ENCODE assay signal across 1 cellular context in the genomic region with DNA sequence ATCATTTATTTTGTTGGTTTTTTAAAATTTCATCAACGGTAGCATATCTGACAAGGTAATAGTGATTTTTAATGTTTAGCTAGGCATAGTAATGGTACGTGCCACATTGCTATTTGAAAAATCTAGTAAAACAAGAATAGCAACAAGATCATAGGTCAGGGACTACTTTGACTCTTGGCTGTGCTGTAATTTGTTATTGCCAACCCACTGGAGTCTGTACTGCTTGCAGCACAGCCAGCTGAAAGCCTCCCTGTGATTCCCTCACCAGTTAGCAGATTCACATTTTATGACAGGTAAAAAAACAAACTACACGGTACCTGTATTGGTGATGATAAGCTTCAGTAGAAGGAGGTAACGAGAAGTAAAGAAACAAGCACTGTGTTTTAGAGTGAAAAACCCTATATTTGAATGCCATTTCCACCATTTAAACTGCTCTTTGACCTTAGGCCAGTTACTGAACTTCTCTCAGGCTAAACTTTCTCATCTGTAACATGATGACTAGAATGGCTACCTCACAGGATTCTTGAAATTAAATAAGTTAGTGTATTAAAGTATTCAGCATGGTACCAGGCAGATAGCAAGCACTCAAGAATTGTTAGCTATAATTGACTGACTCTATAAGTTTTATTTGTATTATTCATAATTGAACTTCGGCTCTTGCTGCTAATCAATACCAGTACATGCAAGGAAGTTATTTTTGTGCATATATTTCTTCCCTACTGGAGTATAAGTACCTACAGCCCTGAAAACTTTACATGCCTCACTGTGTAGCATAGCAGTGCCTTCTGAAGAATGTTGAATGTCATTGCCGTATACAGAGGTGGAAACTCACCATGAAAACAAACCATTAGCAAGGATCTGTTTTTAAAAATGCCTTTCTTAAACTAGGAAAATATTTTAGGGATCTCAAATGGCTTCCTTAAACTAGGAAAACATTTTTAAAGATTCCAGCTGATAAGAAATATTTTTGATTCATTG.
TF ChIP-seq lines count a peak whose summit lies in the region.

No MANE protein-coding gene starts in this region.

TF ChIP-seq in HepG2, 621 proteins besides CTCF, POLR2A, EP300 and RAD21 (continued from another document):
- peak; percentile 77 for TF ChIP-seq PPARG (CRISPR knock-in tag; conservative IDR thresholded peaks at IDR 0.05)
- TF ChIP-seq MEIS2 (CRISPR knock-in tag; IDR thresholded peaks at IDR 0.05): no peak
- TF ChIP-seq ZBTB42 (CRISPR knock-in tag; IDR thresholded peaks at IDR 0.05): peak; percentile 59; the same call in 1 of the 2 replicates
- no peak for TF ChIP-seq KMT2B (CRISPR knock-in tag; IDR thresholded peaks at IDR 0.05)
- peak; percentile 55 for TF ChIP-seq CREM (IDR thresholded peaks at IDR 0.05)
- no peak for TF ChIP-seq CREM (CRISPR knock-in tag; IDR thresholded peaks at IDR 0.05)
- TF ChIP-seq SOX6 (IDR thresholded peaks at IDR 0.05): no peak
- TF ChIP-seq SOX6 (CRISPR knock-in tag; IDR thresholded peaks at IDR 0.05): peak; percentile 57; the same call in 1 of the 2 replicates
- TF ChIP-seq ZFAT (CRISPR knock-in tag; conservative IDR thresholded peaks at IDR 0.05): 0 out of 2 replicates have a peak, but pooled peaks have one; percentile 12
- TF ChIP-seq, protein P1, sequence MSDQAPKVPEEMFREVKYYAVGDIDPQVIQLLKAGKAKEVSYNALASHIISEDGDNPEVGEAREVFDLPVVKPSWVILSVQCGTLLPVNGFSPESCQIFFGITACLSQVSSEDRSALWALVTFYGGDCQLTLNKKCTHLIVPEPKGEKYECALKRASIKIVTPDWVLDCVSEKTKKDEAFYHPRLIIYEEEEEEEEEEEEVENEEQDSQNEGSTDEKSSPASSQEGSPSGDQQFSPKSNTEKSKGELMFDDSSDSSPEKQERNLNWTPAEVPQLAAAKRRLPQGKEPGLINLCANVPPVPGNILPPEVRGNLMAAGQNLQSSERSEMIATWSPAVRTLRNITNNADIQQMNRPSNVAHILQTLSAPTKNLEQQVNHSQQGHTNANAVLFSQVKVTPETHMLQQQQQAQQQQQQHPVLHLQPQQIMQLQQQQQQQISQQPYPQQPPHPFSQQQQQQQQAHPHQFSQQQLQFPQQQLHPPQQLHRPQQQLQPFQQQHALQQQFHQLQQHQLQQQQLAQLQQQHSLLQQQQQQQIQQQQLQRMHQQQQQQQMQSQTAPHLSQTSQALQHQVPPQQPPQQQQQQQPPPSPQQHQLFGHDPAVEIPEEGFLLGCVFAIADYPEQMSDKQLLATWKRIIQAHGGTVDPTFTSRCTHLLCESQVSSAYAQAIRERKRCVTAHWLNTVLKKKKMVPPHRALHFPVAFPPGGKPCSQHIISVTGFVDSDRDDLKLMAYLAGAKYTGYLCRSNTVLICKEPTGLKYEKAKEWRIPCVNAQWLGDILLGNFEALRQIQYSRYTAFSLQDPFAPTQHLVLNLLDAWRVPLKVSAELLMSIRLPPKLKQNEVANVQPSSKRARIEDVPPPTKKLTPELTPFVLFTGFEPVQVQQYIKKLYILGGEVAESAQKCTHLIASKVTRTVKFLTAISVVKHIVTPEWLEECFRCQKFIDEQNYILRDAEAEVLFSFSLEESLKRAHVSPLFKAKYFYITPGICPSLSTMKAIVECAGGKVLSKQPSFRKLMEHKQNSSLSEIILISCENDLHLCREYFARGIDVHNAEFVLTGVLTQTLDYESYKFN (CRISPR knock-in tag; conservative IDR thresholded peaks at IDR 0.05): peak; percentile 92
- peak; percentile 62; the same call in 1 of the 2 replicates for TF ChIP-seq EHMT2 (IDR thresholded peaks at IDR 0.05; ENCODE audit: borderline replicate concordance, low read depth, low read length)
- TF ChIP-seq, protein P2, sequence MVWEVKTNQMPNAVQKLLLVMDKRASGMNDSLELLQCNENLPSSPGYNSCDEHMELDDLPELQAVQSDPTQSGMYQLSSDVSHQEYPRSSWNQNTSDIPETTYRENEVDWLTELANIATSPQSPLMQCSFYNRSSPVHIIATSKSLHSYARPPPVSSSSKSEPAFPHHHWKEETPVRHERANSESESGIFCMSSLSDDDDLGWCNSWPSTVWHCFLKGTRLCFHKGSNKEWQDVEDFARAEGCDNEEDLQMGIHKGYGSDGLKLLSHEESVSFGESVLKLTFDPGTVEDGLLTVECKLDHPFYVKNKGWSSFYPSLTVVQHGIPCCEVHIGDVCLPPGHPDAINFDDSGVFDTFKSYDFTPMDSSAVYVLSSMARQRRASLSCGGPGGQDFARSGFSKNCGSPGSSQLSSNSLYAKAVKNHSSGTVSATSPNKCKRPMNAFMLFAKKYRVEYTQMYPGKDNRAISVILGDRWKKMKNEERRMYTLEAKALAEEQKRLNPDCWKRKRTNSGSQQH (CRISPR knock-in tag; IDR thresholded peaks at IDR 0.05; ENCODE audit: low read depth): no peak
- TF ChIP-seq RXRB (CRISPR knock-in tag; IDR thresholded peaks at IDR 0.05; ENCODE audit: borderline replicate concordance): peak; percentile 70
- TF ChIP-seq RELA (CRISPR knock-in tag; IDR thresholded peaks at IDR 0.05): no peak
- TF ChIP-seq, protein P3, sequence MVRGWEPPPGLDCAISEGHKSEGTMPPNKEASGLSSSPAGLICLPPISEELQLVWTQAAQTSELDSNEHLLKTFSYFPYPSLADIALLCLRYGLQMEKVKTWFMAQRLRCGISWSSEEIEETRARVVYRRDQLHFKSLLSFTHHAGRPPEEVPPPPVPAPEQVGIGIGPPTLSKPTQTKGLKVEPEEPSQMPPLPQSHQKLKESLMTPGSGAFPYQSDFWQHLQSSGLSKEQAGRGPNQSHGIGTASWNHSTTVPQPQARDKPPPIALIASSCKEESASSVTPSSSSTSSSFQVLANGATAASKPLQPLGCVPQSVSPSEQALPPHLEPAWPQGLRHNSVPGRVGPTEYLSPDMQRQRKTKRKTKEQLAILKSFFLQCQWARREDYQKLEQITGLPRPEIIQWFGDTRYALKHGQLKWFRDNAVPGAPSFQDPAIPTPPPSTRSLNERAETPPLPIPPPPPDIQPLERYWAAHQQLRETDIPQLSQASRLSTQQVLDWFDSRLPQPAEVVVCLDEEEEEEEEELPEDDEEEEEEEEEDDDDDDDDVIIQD (CRISPR knock-in tag; IDR thresholded peaks at IDR 0.05; ENCODE audit: low read depth): peak; percentile 87
- no peak for TF ChIP-seq SRSF1 (optimal IDR thresholded peaks at IDR 0.05; ENCODE audit: low read depth, low read length)
- TF ChIP-seq ZKSCAN5 (CRISPR knock-in tag; IDR thresholded peaks at IDR 0.05): no peak
- TF ChIP-seq, protein P4, sequence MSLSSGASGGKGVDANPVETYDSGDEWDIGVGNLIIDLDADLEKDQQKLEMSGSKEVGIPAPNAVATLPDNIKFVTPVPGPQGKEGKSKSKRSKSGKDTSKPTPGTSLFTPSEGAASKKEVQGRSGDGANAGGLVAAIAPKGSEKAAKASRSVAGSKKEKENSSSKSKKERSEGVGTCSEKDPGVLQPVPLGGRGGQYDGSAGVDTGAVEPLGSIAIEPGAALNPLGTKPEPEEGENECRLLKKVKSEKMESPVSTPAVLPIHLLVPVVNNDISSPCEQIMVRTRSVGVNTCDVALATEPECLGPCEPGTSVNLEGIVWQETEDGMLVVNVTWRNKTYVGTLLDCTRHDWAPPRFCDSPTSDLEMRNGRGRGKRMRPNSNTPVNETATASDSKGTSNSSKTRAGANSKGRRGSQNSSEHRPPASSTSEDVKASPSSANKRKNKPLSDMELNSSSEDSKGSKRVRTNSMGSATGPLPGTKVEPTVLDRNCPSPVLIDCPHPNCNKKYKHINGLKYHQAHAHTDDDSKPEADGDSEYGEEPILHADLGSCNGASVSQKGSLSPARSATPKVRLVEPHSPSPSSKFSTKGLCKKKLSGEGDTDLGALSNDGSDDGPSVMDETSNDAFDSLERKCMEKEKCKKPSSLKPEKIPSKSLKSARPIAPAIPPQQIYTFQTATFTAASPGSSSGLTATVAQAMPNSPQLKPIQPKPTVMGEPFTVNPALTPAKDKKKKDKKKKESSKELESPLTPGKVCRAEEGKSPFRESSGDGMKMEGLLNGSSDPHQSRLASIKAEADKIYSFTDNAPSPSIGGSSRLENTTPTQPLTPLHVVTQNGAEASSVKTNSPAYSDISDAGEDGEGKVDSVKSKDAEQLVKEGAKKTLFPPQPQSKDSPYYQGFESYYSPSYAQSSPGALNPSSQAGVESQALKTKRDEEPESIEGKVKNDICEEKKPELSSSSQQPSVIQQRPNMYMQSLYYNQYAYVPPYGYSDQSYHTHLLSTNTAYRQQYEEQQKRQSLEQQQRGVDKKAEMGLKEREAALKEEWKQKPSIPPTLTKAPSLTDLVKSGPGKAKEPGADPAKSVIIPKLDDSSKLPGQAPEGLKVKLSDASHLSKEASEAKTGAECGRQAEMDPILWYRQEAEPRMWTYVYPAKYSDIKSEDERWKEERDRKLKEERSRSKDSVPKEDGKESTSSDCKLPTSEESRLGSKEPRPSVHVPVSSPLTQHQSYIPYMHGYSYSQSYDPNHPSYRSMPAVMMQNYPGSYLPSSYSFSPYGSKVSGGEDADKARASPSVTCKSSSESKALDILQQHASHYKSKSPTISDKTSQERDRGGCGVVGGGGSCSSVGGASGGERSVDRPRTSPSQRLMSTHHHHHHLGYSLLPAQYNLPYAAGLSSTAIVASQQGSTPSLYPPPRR (CRISPR knock-in tag; IDR thresholded peaks at IDR 0.05; ENCODE audit: borderline replicate concordance): peak; percentile 49; the same call in 1 of the 2 replicates
- TF ChIP-seq SAP130 (CRISPR knock-in tag; IDR thresholded peaks at IDR 0.05; ENCODE audit: low read depth): peak; percentile 65; the same call in 1 of the 2 replicates
- TF ChIP-seq FOXP1 (IDR thresholded peaks at IDR 0.05): no peak
- TF ChIP-seq FOXP1 (CRISPR knock-in tag; IDR thresholded peaks at IDR 0.05): peak; percentile 58; the same call in 1 of the 2 replicates
- TF ChIP-seq, protein P5, sequence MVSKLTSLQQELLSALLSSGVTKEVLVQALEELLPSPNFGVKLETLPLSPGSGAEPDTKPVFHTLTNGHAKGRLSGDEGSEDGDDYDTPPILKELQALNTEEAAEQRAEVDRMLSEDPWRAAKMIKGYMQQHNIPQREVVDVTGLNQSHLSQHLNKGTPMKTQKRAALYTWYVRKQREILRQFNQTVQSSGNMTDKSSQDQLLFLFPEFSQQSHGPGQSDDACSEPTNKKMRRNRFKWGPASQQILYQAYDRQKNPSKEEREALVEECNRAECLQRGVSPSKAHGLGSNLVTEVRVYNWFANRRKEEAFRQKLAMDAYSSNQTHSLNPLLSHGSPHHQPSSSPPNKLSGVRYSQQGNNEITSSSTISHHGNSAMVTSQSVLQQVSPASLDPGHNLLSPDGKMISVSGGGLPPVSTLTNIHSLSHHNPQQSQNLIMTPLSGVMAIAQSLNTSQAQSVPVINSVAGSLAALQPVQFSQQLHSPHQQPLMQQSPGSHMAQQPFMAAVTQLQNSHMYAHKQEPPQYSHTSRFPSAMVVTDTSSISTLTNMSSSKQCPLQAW (CRISPR knock-in tag; IDR thresholded peaks at IDR 0.05): 0 out of 2 replicates have a peak, but pooled peaks have one; percentile 17
- peak; percentile 39; the same call in 1 of the 2 replicates for TF ChIP-seq PHF21A (CRISPR knock-in tag; IDR thresholded peaks at IDR 0.05)
- no peak for TF ChIP-seq FOXA1 (IDR thresholded peaks at IDR 0.05)
- no peak for TF ChIP-seq FOXA1 (CRISPR knock-in tag; IDR thresholded peaks at IDR 0.05)
- TF ChIP-seq HHEX (CRISPR knock-in tag; IDR thresholded peaks at IDR 0.05): no peak
- TF ChIP-seq THAP11 (CRISPR knock-in tag; IDR thresholded peaks at IDR 0.05): 0 out of 2 replicates have a peak, but pooled peaks have one; percentile 25
- TF ChIP-seq ZFY (CRISPR knock-in tag; IDR thresholded peaks at IDR 0.05): no peak
- no peak for TF ChIP-seq AGO2 (optimal IDR thresholded peaks at IDR 0.05; ENCODE audit: low read depth, low read length)
- TF ChIP-seq ZMYM4 (CRISPR knock-in tag; IDR thresholded peaks at IDR 0.05): peak; percentile 84
- TF ChIP-seq PAX8 (CRISPR knock-in tag; IDR thresholded peaks at IDR 0.05; ENCODE audit: borderline replicate concordance): no peak
- no peak for TF ChIP-seq ZNF879 (CRISPR knock-in tag; IDR thresholded peaks at IDR 0.05)
